In genomic region chr19:35860436-35860817, GRCh38 we compare ENCODE assay signal across 19 cellular contexts. TPM values are rescaled to one million over a fixed set of nuclear protein-coding genes. Genes with fewer than 3 reads are reported as not detected.
DNase-seq lines count a peak whose midpoint lies in the region; ATAC-seq and TF ChIP-seq lines count a peak whose summit lies in the region.
"Had no signal": no experiment of that assay in that cellular context is flagged by ENCODE, and none has a peak within 500 bp of the region (broad histone marks: within the 10 kb centered on the region; RNA-seq: fewer than 3 reads in every experiment).

No MANE protein-coding gene starts in this region.

- H2AFZ ChIP-seq in GM23338 (peak overlapping the region; percentile 93), neural progenitor cell (replicated peaks) (no peak overlapping the region)

- H4K20me1 ChIP-seq in GM23338 (replicated peaks; ENCODE audit: insufficient read depth) (no peaks in the 10 kb centered on the region), neural progenitor cell (ENCODE audit: low read depth) (peaks cover 8% of the 10 kb centered on the region)

- TF ChIP-seq CTCF in GM23338 (conservative IDR thresholded peaks at IDR 0.05; ENCODE audit: low read depth in 2 of 2) (peak in 1 of 2 experiments; percentile 53; a peak in 2 of 4 replicates), neural progenitor cell (IDR thresholded peaks at IDR 0.05) (no peak)

- H3K9me3 Mint-ChIP-seq in GM23338: no peaks in the 10 kb centered on the region; the same call in 2 of the 3 replicates
- H3K9me3 Mint-ChIP-seq in neural progenitor cell: no peaks in the 10 kb centered on the region
- H3K9me3 Mint-ChIP-seq in activated naive CD4-positive, alpha-beta T cell treated with anti-CD3 and anti-CD28 coated beads, Interleukin-2, amount 50 U/mL, for 72 hours: no peaks in the 10 kb centered on the region

- H3K79me2 ChIP-seq in GM23338 (replicated peaks; ENCODE audit: insufficient read depth) (no peaks in the 10 kb centered on the region), neural progenitor cell (ENCODE audit: low read depth) (no peaks in the 10 kb centered on the region)

- peak overlapping the region; percentile 92 for H3K4me2 ChIP-seq in GM23338
- H3K4me2 ChIP-seq in neural progenitor cell: peak overlapping the region; percentile 94

- H3K4me1 ChIP-seq in GM23338 (ENCODE audit: insufficient read depth) (peaks cover 15% of the 10 kb centered on the region), NT2/D1 (ENCODE audit: insufficient read depth, insufficient read length) (peaks cover 3% of the 10 kb centered on the region), iPS-15b (ENCODE audit: control insufficient read depth, insufficient read depth, low read length) (peaks cover 2% of the 10 kb centered on the region), neural progenitor cell (peaks cover 23% of the 10 kb centered on the region)
- peaks cover 10% of the 10 kb centered on the region for H3K4me1 ChIP-seq in effector memory CD4-positive, alpha-beta T cell (ENCODE audit: control insufficient read depth, insufficient read depth, low read length, poor library complexity, severe bottlenecking)

- no peak overlapping the region for H3K27ac Mint-ChIP-seq in GM23338
- no peak overlapping the region for H3K27ac Mint-ChIP-seq in neural progenitor cell
- H3K27ac Mint-ChIP-seq in activated naive CD4-positive, alpha-beta T cell treated with anti-CD3 and anti-CD28 coated beads, Interleukin-2, amount 50 U/mL, for 72 hours: no peak overlapping the region
- H3K27ac Mint-ChIP-seq: CD14-positive monocyte had no signal

- H3K36me3 Mint-ChIP-seq in GM23338 (ENCODE audit: low read depth) (peaks cover 4% of the 10 kb centered on the region; the same call in 2 of the 3 replicates), neural progenitor cell (peaks cover 13% of the 10 kb centered on the region)
- peaks cover 0 to 8% of the 10 kb centered on the region in 2 donors for H3K36me3 Mint-ChIP-seq in activated naive CD4-positive, alpha-beta T cell treated with anti-CD3 and anti-CD28 coated beads, Interleukin-2, amount 50 U/mL, for 72 hours
- H3K36me3 Mint-ChIP-seq: CD14-positive monocyte had no signal

- DNase-seq in GM23338 (ENCODE audit: low spot score) (peak; percentile 50), NT2/D1 (ENCODE audit: low read depth, low spot score) (no peak), neural progenitor cell (ENCODE audit: low spot score) (no peak), SIG-M5 (lab: John Stamatoyannopoulos, UW) (no peak)
- DNase-seq in effector memory CD4-positive, alpha-beta T cell: no peak
- DNase-seq in activated naive CD4-positive, alpha-beta T cell treated with anti-CD3 and anti-CD28 coated beads, Interleukin-2, amount 50 U/mL, for 72 hours (ENCODE audit: low spot score in 2 of 2): no peak
- DNase-seq: DMS79 treated with DMSO at 0.1 percent for 48 hours, GDM1, NCI-H1048, NCI-H2107, NCI-H345, NCI-H526 treated with DMSO at 0.1 percent for 48 hours had no signal

- no peaks in the 10 kb centered on the region for H3K9me2 ChIP-seq in GM23338 (ENCODE audit: insufficient read depth)

- no peaks in the 10 kb centered on the region for H3K9me3 ChIP-seq in NT2/D1 (ENCODE audit: insufficient read depth, low read length)
- no peaks in the 10 kb centered on the region for H3K9me3 ChIP-seq in iPS-15b (ENCODE audit: control insufficient read depth, insufficient read depth, low read length)
- no peaks in the 10 kb centered on the region for H3K9me3 ChIP-seq in neural progenitor cell (ENCODE audit: low read depth)
- H3K9me3 ChIP-seq in effector memory CD4-positive, alpha-beta T cell (ENCODE audit: control insufficient read depth, low read length): no peaks in the 10 kb centered on the region
- H3K9me3 ChIP-seq: HAP-1 had no signal

- H3K27me3 Mint-ChIP-seq in GM23338 (ENCODE audit: insufficient read depth, low read depth, poor library complexity) (peaks cover 66% of the 10 kb centered on the region), neural progenitor cell (ENCODE audit: insufficient read depth, low read depth) (peaks cover 17% of the 10 kb centered on the region)

- H3K27me3 ChIP-seq in GM23338 (ENCODE audit: insufficient read depth) (peaks cover 64% of the 10 kb centered on the region), NT2/D1 (ENCODE audit: insufficient read depth, insufficient read length) (peaks cover 72% of the 10 kb centered on the region), iPS-15b (ENCODE audit: control insufficient read depth, insufficient read depth, low read length) (peaks cover 70% of the 10 kb centered on the region), neural progenitor cell (peaks cover 72% of the 10 kb centered on the region)
- H3K27me3 ChIP-seq in effector memory CD4-positive, alpha-beta T cell (replicated peaks; ENCODE audit: control insufficient read depth, insufficient read depth, low read length, poor library complexity, severe bottlenecking): peaks cover 28% of the 10 kb centered on the region

- H3K27ac ChIP-seq in GM23338 (ENCODE audit: low read depth) (no peak overlapping the region), neural progenitor cell (no peak overlapping the region)
- no peak overlapping the region for H3K27ac ChIP-seq in effector memory CD4-positive, alpha-beta T cell (ENCODE audit: insufficient read depth, low read length, poor library complexity, severe bottlenecking)
- H3K27ac ChIP-seq: RWPE1 had no signal

- peaks cover 25% of the 10 kb centered on the region for H3K4me1 Mint-ChIP-seq in GM23338
- H3K4me1 Mint-ChIP-seq in neural progenitor cell: peaks cover 53% of the 10 kb centered on the region

- ATAC-seq in GM23338 (peak; percentile 14), HG03432 (IDR thresholded peaks at IDR 0.05; ENCODE audit: unreplicated experiment) (no peak)
- no peak for ATAC-seq in activated naive CD4-positive, alpha-beta T cell treated with anti-CD3 and anti-CD28 coated beads, Interleukin-2, amount 50 U/mL, for 72 hours

- no peaks in the 10 kb centered on the region; the same call in 1 of the 2 replicates for H3K36me3 ChIP-seq in GM23338 (ENCODE audit: insufficient read depth)
- no peaks in the 10 kb centered on the region for H3K36me3 ChIP-seq in NT2/D1 (ENCODE audit: insufficient read depth, insufficient read length, low read length)
- peaks cover 2% of the 10 kb centered on the region for H3K36me3 ChIP-seq in iPS-15b (ENCODE audit: control insufficient read depth, insufficient read depth, low read length)
- no peaks in the 10 kb centered on the region for H3K36me3 ChIP-seq in neural progenitor cell
- H3K36me3 ChIP-seq in effector memory CD4-positive, alpha-beta T cell (ENCODE audit: control insufficient read depth, insufficient read depth, low read length): no peaks in the 10 kb centered on the region
- H3K36me3 ChIP-seq: HAP-1 had no signal

- H3K9ac ChIP-seq in NT2/D1 (ENCODE audit: insufficient read length, low read depth) (peak overlapping the region; percentile 59), iPS-15b (ENCODE audit: low read depth, low read length) (no peak overlapping the region), neural progenitor cell (no peak overlapping the region)

- H3K4me3 ChIP-seq in GM23338: peak overlapping the region; percentile 72
- peak overlapping the region; percentile 44 for H3K4me3 ChIP-seq in NT2/D1 (ENCODE audit: insufficient read length, low read depth)
- peak overlapping the region; percentile 59 for H3K4me3 ChIP-seq in iPS-15b (ENCODE audit: low read depth, low read length)
- peak overlapping the region; percentile 49 for H3K4me3 ChIP-seq in neural progenitor cell
- H3K4me3 ChIP-seq in effector memory CD4-positive, alpha-beta T cell (ENCODE audit: insufficient read depth, low read depth, low read length, poor library complexity, severe bottlenecking): no peak overlapping the region
- H3K4me3 ChIP-seq: HAP-1, K562 had no signal

- H3K4me3 Mint-ChIP-seq in GM23338 (peak overlapping the region; percentile 78), neural progenitor cell (peak overlapping the region; percentile 84)

- H3F3A ChIP-seq in GM23338 (replicated peaks; ENCODE audit: low read depth): no peaks in the 10 kb centered on the region
- peaks cover 34% of the 10 kb centered on the region for H3F3A ChIP-seq in neural progenitor cell (ENCODE audit: low read depth)

RNA-seq across cellular contexts. Expression of gene KIRREL2, which starts 3.7 kb away (rescaled TPM):
- total RNA-seq in GM23338 (2014; rRNA removed; shearing (Covaris generic)): 9.9 and 13.1 TPM in 2 replicates
- polyA plus RNA-seq in GM23338 (2016; fragmentation: Nextera tagmentation; extraction: Ambion mirVana): 3.6 and 3.8 TPM in 2 replicates
- 2.4 and 5.5 TPM in 2 replicates for total RNA-seq in neural progenitor cell (ENCODE audit: low replicate concordance)
- total RNA-seq in activated naive CD4-positive, alpha-beta T cell treated with anti-CD3 and anti-CD28 coated beads, Interleukin-2, amount 50 U/mL, for 72 hours: 1 to 10 TPM; 1.2 to 3.3 TPM
- polyA plus RNA-seq: CD14-positive monocyte had no signal

RNA-seq across cellular contexts. Expression of gene APLP1, which starts 7.9 kb away (rescaled TPM):
- 28.2 and 30.2 TPM in 2 replicates for total RNA-seq in GM23338 (2014; rRNA removed; shearing (Covaris generic))
- polyA plus RNA-seq in GM23338 (2016; fragmentation: Nextera tagmentation; extraction: Ambion mirVana): 36.0 and 39.0 TPM in 2 replicates
- total RNA-seq in neural progenitor cell (ENCODE audit: low replicate concordance): 89.5 and 191 TPM in 2 replicates
- 1 to 10 TPM; 2.9 to 9.3 TPM for total RNA-seq in activated naive CD4-positive, alpha-beta T cell treated with anti-CD3 and anti-CD28 coated beads, Interleukin-2, amount 50 U/mL, for 72 hours
- polyA plus RNA-seq: CD14-positive monocyte had no signal

RNA-seq across cellular contexts. Expression of gene NPHS1, which starts 8.1 kb away (rescaled TPM):
- total RNA-seq in GM23338 (2014; rRNA removed; shearing (Covaris generic)): 0.58 and 1.0 TPM in 2 replicates
- 0.47 and 1.3 TPM in 2 replicates for polyA plus RNA-seq in GM23338 (2016; fragmentation: Nextera tagmentation; extraction: Ambion mirVana)
- total RNA-seq in neural progenitor cell (ENCODE audit: low replicate concordance): 0.40 and 0.62 TPM in 2 replicates
- total RNA-seq in activated naive CD4-positive, alpha-beta T cell treated with anti-CD3 and anti-CD28 coated beads, Interleukin-2, amount 50 U/mL, for 72 hours: under 1 TPM in 1 of 2 donors, not detected in 1; 0.10 TPM
- total RNA-seq: SK-MEL-5 had no signal
- polyA plus RNA-seq: CD14-positive monocyte had no signal

RNA-seq across cellular contexts. Expression of gene NFKBID, which starts 39.9 kb away (rescaled TPM):
- 8.7 and 15.7 TPM in 2 replicates for total RNA-seq in GM23338 (2014; rRNA removed; shearing (Covaris generic))
- 10.5 and 12.1 TPM in 2 replicates for polyA plus RNA-seq in GM23338 (2016; fragmentation: Nextera tagmentation; extraction: Ambion mirVana)
- total RNA-seq in neural progenitor cell (ENCODE audit: low replicate concordance): 1.3 and 4.7 TPM in 2 replicates
- total RNA-seq in activated naive CD4-positive, alpha-beta T cell treated with anti-CD3 and anti-CD28 coated beads, Interleukin-2, amount 50 U/mL, for 72 hours: 100 to 1,000 TPM in 1 of 2 donors, 10 to 100 TPM in 1; 58.9 to 144 TPM

RNA-seq across cellular contexts. Expression of gene HCST, which starts 41.9 kb away (rescaled TPM):
- total RNA-seq in GM23338 (2014; rRNA removed; shearing (Covaris generic)): not detected in 2 replicates
- polyA plus RNA-seq in GM23338 (2016; fragmentation: Nextera tagmentation; extraction: Ambion mirVana): 2.1 and 6.7 TPM in 2 replicates
- not detected in 2 replicates for total RNA-seq in neural progenitor cell (ENCODE audit: low replicate concordance)
- 10 to 100 TPM; 40.0 to 48.5 TPM for total RNA-seq in activated naive CD4-positive, alpha-beta T cell treated with anti-CD3 and anti-CD28 coated beads, Interleukin-2, amount 50 U/mL, for 72 hours
- total RNA-seq: SK-MEL-5 had no signal
